In the genomic region with DNA sequence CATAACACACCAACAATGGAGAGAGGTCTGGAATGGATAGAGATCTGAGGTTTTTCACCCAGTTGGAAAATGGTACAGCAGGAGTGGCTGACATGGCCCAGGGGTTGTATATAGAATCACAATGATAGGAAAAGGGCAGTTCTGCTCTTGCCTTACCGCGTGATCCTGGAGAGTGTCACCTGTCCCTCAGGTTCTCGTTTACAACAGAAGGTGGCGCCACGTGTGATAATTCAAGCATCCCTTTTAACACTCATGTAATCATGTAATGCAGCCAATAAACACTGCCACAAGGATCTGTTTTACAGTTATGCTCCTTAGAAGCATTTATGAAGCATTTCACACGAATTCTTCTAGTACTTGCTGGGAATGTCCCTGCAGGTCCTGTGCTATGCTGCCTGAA, we compare ENCODE assay signal across 8 cellular contexts.
DNase-seq lines count a peak whose midpoint lies in the region; ATAC-seq and TF ChIP-seq lines count a peak whose summit lies in the region.

No MANE protein-coding gene starts in this region.

- no peaks in the 10 kb centered on the region for H3K79me2 ChIP-seq in OCI-LY1 (ENCODE audit: insufficient read depth, low read length)

- no peaks in the 10 kb centered on the region for H3K9me2 ChIP-seq in OCI-LY1 (ENCODE audit: low read depth, low read length)

- H3K4me3 Mint-ChIP-seq in stimulated activated naive CD8-positive, alpha-beta T cell treated with anti-CD3 and anti-CD28 coated beads, Interleukin-15, amount 100 ng/mL, for 72 hours, result no peak overlapping the region

- DNase-seq in ACHN (peak; percentile 49), fibroblast of pulmonary artery (ENCODE audit: low read depth) (peak; percentile 10), foreskin melanocyte (no peak), nucleus accumbens (lab: John Stamatoyannopoulos, UW) (no peak)
- DNase-seq in stimulated activated naive CD8-positive, alpha-beta T cell treated with anti-CD3 and anti-CD28 coated beads, Interleukin-15, amount 100 ng/mL, for 72 hours, result peak; percentile 37 to 40

- no peak overlapping the region for H3K9ac ChIP-seq in OCI-LY1 (ENCODE audit: low read length)

- H3K9me3 ChIP-seq in OCI-LY1 (ENCODE audit: low read length), result no peaks in the 10 kb centered on the region

- H3K27ac ChIP-seq in OCI-LY1 (ENCODE audit: low read depth, low read length, poor library complexity, severe bottlenecking), result no peak overlapping the region

- H2AFZ ChIP-seq in OCI-LY1 (ENCODE audit: low read length), result no peak overlapping the region

- no peaks in the 10 kb centered on the region for H4K20me1 ChIP-seq in OCI-LY1 (ENCODE audit: insufficient read depth, low read length)

- in situ Hi-C loops in ACHN (cut with HindIII; ENCODE audit: low pct_ligation_motif_present, low pct_unique_long_range_greater_than_20kb, low sequenced_read_pairs), result no loop called here

- TF ChIP-seq CTCF in GM12873 (IDR thresholded peaks at IDR 0.05; ENCODE audit: insufficient read depth, low read depth, low read length, missing control alignments), result peak; percentile 61
- TF ChIP-seq CTCF in OCI-LY1 (IDR thresholded peaks at IDR 0.05; ENCODE audit: low read length), result peak; percentile 63
- TF ChIP-seq CTCF in fibroblast of pulmonary artery (IDR thresholded peaks at IDR 0.05; ENCODE audit: low read length, missing control alignments), result peak; percentile 23

- H3K27ac Mint-ChIP-seq in stimulated activated naive CD8-positive, alpha-beta T cell treated with anti-CD3 and anti-CD28 coated beads, Interleukin-15, amount 100 ng/mL, for 72 hours, result no peak overlapping the region

- H3K4me1 ChIP-seq in OCI-LY1 (ENCODE audit: insufficient read depth, low read length, severe bottlenecking), result no peaks in the 10 kb centered on the region

- H3K4me3 ChIP-seq in OCI-LY1 (ENCODE audit: low read depth, low read length, poor library complexity, severe bottlenecking), result no peak overlapping the region
- no peak overlapping the region for H3K4me3 ChIP-seq in fibroblast of pulmonary artery (replicated peaks; ENCODE audit: low read depth, low read length)

- no peaks in the 10 kb centered on the region for H3K9me3 Mint-ChIP-seq in stimulated activated naive CD8-positive, alpha-beta T cell treated with anti-CD3 and anti-CD28 coated beads, Interleukin-15, amount 100 ng/mL, for 72 hours

- peak; percentile 74 for ATAC-seq in stimulated activated naive CD8-positive, alpha-beta T cell treated with anti-CD3 and anti-CD28 coated beads, Interleukin-15, amount 100 ng/mL, for 72 hours
- no peak for ATAC-seq in GM21529 (IDR thresholded peaks at IDR 0.05; ENCODE audit: unreplicated experiment)

- H3K4me2 ChIP-seq in OCI-LY1 (ENCODE audit: low read length), result no peak overlapping the region

- H3K27me3 Mint-ChIP-seq in stimulated activated naive CD8-positive, alpha-beta T cell treated with anti-CD3 and anti-CD28 coated beads, Interleukin-15, amount 100 ng/mL, for 72 hours, result no peaks in the 10 kb centered on the region

- H3F3A ChIP-seq in OCI-LY1 (ENCODE audit: insufficient read depth, low read length), result no peaks in the 10 kb centered on the region

- H3K4me1 Mint-ChIP-seq in stimulated activated naive CD8-positive, alpha-beta T cell treated with anti-CD3 and anti-CD28 coated beads, Interleukin-15, amount 100 ng/mL, for 72 hours, result peaks cover 12% of the 10 kb centered on the region

- H3K36me3 ChIP-seq in OCI-LY1 (ENCODE audit: insufficient read depth, low read length), result no peaks in the 10 kb centered on the region

- H3K27me3 ChIP-seq in OCI-LY1 (ENCODE audit: insufficient read depth, low read length), result 0 out of 2 replicates have a peak, but pooled peaks cover 5% of the 10 kb centered on the region

Comparison
In these comparisons a context has a peak if more than half of its experiments do, and no peak if none do; other contexts are left out.
1. DNase-seq: peak in ACHN (single experiment), fibroblast of pulmonary artery (single experiment) and stimulated activated naive CD8-positive, alpha-beta T cell treated with anti-CD3 and anti-CD28 coated beads, Interleukin-15, amount 100 ng/mL, for 72 hours (2 of 2); none in foreskin melanocyte (single experiment) and nucleus accumbens (0 of 56).
2. Peak in every context shown above with its lines, with median percentiles within 50 percentile points of each other: CTCF ChIP-seq.